In the genomic region with DNA sequence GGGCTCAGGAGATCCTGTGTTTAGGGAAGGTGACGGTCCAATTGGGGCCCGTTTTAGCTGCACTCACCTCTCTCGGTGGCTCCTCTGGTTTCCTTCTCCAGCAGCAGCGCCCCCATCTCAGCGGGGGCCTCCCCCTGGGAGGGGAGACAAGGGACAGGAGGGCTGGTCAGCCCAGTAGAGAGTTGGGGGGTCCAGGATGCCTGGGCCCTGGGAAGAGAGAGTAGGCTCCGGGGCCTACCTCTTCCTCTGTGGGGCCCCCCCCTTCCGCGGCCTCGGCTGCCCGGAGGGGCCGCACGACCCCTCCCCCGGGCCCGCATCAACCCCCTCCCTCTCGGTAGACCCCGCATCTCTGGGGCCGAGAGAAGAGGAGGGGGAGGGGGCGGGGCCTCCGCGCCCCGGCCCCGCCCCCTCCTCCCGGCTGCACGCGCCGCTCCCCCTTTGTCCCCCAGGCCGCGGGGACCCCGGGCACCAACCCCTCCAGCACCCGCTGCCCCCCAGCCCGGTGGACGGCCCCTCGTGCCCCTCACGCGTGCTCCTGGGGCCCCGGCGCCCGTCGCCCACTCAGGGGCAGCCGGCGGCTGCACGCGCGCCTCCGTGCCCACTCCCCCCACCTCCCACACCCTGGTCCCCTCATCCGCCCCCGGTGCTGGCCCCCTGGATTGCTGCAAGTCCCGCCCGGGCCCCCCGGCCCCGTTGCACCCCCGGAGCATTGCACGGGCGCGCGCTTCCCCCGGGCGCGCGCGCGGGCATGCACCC, we compare ENCODE assay signal across 8 cellular contexts. TPM values are rescaled to one million over a fixed set of nuclear protein-coding genes. Genes with fewer than 3 reads are reported as not detected.
DNase-seq lines count a peak whose midpoint lies in the region; ATAC-seq and TF ChIP-seq lines count a peak whose summit lies in the region.

No MANE protein-coding gene starts in this region.

- no peaks in the 10 kb centered on the region for H3K9me3 Mint-ChIP-seq in brain
- H3K9me3 Mint-ChIP-seq in memory B cell = no peaks in the 10 kb centered on the region

- H3K9me3 ChIP-seq in HUES48 (ENCODE audit: control insufficient read depth, insufficient read depth, low read length) (no peaks in the 10 kb centered on the region), upper lobe of right lung (no peaks in the 10 kb centered on the region)

- peaks cover 33% of the 10 kb centered on the region for H3K36me3 Mint-ChIP-seq in brain
- peaks cover 13% of the 10 kb centered on the region for H3K36me3 Mint-ChIP-seq in memory B cell

- peak overlapping the region; percentile 69 to 96 (median 91) for H3K27ac Mint-ChIP-seq in brain
- H3K27ac Mint-ChIP-seq in memory B cell = peak overlapping the region; percentile 81

- intact Hi-C loops in upper lobe of right lung (cut with DNase I) = no loop called here

- H3K27me3 Mint-ChIP-seq in brain (peaks cover 8% of the 10 kb centered on the region), memory B cell (no peaks in the 10 kb centered on the region)

- peak overlapping the region; percentile 81 for H3K27ac ChIP-seq in HUES48 (ENCODE audit: low read depth, low read length)
- peak overlapping the region; percentile 66 for H3K27ac ChIP-seq in upper lobe of right lung

- H3K4me1 ChIP-seq in HUES48 (ENCODE audit: control insufficient read depth, insufficient read depth, low read length) (peaks cover 10% of the 10 kb centered on the region; the same call in 1 of the 2 replicates), upper lobe of right lung (peaks cover 16% of the 10 kb centered on the region)

- POLR2A ChIA-PET in BJ (lab: Charles Lee) = interaction anchor here (0.6 to 1.1 kb wide), 2 partner anchors 82 to 238 kb away, joined by 8 to 10 read pairs; a partner anchor contains a TSS

- CTCF ChIA-PET in BJ (lab: Yijun Ruan, JAX) = interaction anchor here (0.7 to 2.1 kb wide), 3 partner anchors 9 to 74 kb away, joined by 3 to 11 read pairs (median 7); no protein-coding TSS in a partner anchor

- H3K4me3 Mint-ChIP-seq in brain (peak overlapping the region; percentile 87 to 96 (median 91)), memory B cell (peak overlapping the region; percentile 96)

- H3K4me3 ChIP-seq in BJ (ENCODE audit: low read depth, low read length) (peak overlapping the region; percentile 72), HUES48 (ENCODE audit: low read depth, low read length) (peak overlapping the region; percentile 77), upper lobe of right lung (peak overlapping the region; percentile 100)

- DNase-seq in BJ (ENCODE audit: low read depth) (no peak), memory B cell (ENCODE audit: low spot score in 2 of 2) (no peak), upper lobe of right lung (no peak), SKM-1 treated with dmso at 0.1 percent for 144 hours (lab: John Stamatoyannopoulos, UW; ENCODE audit: unreplicated experiment) (no peak), middle frontal gyrus (ENCODE audit: extremely low spot score, low spot score) (no peak), KBM-7 (no peak)

- no peak for TF ChIP-seq CTCF in BJ (IDR thresholded peaks at IDR 0.05; ENCODE audit: insufficient read depth, low read depth, low read length)
- peak in 1 of 2 experiments; percentile 4 for TF ChIP-seq CTCF in brain (conservative IDR thresholded peaks at IDR 0.05)
- no peak for TF ChIP-seq CTCF in upper lobe of right lung (IDR thresholded peaks at IDR 0.05)

- peak overlapping the region; percentile 68; the same call in 1 of the 2 replicates for H3K9ac ChIP-seq in HUES48 (ENCODE audit: low read depth, low read length)

- in situ Hi-C loops in KBM-7 (cut with MboI; ENCODE audit: low pct_unique_long_range_greater_than_20kb, low sequenced_read_pairs) = no loop called here

- H3K36me3 ChIP-seq in BJ (ENCODE audit: control insufficient read depth, insufficient read depth, low read length) (peaks cover 4% of the 10 kb centered on the region), HUES48 (ENCODE audit: control insufficient read depth, insufficient read depth, low read length) (peaks cover 49% of the 10 kb centered on the region), upper lobe of right lung (peaks cover 32% of the 10 kb centered on the region)

- H3K27me3 ChIP-seq in BJ (ENCODE audit: control insufficient read depth, insufficient read depth, low read length) (no peaks in the 10 kb centered on the region), HUES48 (ENCODE audit: control insufficient read depth, insufficient read depth, low read length) (no peaks in the 10 kb centered on the region), upper lobe of right lung (no peaks in the 10 kb centered on the region)

- no peak for ATAC-seq in memory B cell (ENCODE audit: low read depth)
- no peak for ATAC-seq in upper lobe of right lung

- H3K4me1 Mint-ChIP-seq in brain (peaks cover 43% of the 10 kb centered on the region), memory B cell (peaks cover 23% of the 10 kb centered on the region)

RNA-seq across cellular contexts. Expression of a gene that starts 0.5 kb away (rescaled TPM):
- 19.3 and 32.8 TPM in 2 replicates for polyA plus RNA-seq in BJ (2011; rRNA removed)
- polyA minus RNA-seq in BJ (2011; rRNA and poly(A)+ RNA removed) = 32.3 and 34.6 TPM in 2 replicates
- polyA plus RNA-seq in brain (ENCODE audit: insufficient read depth, low read depth, low replicate concordance) = 168 TPM
- 36.0 TPM for total RNA-seq in upper lobe of right lung

RNA-seq across cellular contexts. Expression of a gene that starts 4.9 kb away (rescaled TPM):
- 2.0 and 2.6 TPM in 2 replicates for polyA plus RNA-seq in BJ (2011; rRNA removed)
- 3.2 and 3.6 TPM in 2 replicates for polyA minus RNA-seq in BJ (2011; rRNA and poly(A)+ RNA removed)
- 36.9 TPM for polyA plus RNA-seq in brain (ENCODE audit: insufficient read depth, low read depth, low replicate concordance)
- total RNA-seq in upper lobe of right lung = 3.5 TPM

RNA-seq across cellular contexts. Expression of a gene that starts 18.2 kb away (rescaled TPM):
- polyA plus RNA-seq in BJ (2011; rRNA removed) (0.07 and 0.12 TPM in 2 replicates), brain (ENCODE audit: insufficient read depth, low read depth, low replicate concordance) (15.7 TPM)
- polyA minus RNA-seq in BJ (2011; rRNA and poly(A)+ RNA removed) = not detected in 2 replicates
- total RNA-seq in upper lobe of right lung = 23.1 TPM

RNA-seq across cellular contexts. Expression of a gene that starts 30.5 kb away (rescaled TPM):
- polyA plus RNA-seq in BJ (2011; rRNA removed) (0.74 and 1.2 TPM in 2 replicates), brain (ENCODE audit: insufficient read depth, low read depth, low replicate concordance) (5.5 TPM)
- polyA minus RNA-seq in BJ (2011; rRNA and poly(A)+ RNA removed) = 0.10 and 0.52 TPM in 2 replicates
- total RNA-seq in upper lobe of right lung = 282 TPM

RNA-seq across cellular contexts. Expression of a gene that starts 34.4 kb away (rescaled TPM):
- polyA plus RNA-seq in BJ (2011; rRNA removed) (32.1 and 48.1 TPM in 2 replicates), brain (ENCODE audit: insufficient read depth, low read depth, low replicate concordance) (59.5 TPM)
- polyA minus RNA-seq in BJ (2011; rRNA and poly(A)+ RNA removed) = 15.2 and 25.0 TPM in 2 replicates
- total RNA-seq in upper lobe of right lung = 81.0 TPM

Comparison
In these comparisons a context has a peak if more than half of its experiments do, and no peak if none do; other contexts are left out.
1. RNA of a gene that starts 4.9 kb away (polyA plus RNA-seq): 36.9 TPM in brain (single experiment); 2.0 to 2.6 TPM in BJ; every median in the first group is over 10 times any median in the second.
2. RNA of a gene that starts 18.2 kb away (polyA plus RNA-seq): 15.7 TPM in brain (single experiment); 0.07 to 0.12 TPM in BJ; every median in the first group is over 10 times any median in the second.
3. Peak in every context shown above with its lines, with median percentiles within 50 percentile points of each other: H3K4me3 ChIP-seq.